In the genomic region with DNA sequence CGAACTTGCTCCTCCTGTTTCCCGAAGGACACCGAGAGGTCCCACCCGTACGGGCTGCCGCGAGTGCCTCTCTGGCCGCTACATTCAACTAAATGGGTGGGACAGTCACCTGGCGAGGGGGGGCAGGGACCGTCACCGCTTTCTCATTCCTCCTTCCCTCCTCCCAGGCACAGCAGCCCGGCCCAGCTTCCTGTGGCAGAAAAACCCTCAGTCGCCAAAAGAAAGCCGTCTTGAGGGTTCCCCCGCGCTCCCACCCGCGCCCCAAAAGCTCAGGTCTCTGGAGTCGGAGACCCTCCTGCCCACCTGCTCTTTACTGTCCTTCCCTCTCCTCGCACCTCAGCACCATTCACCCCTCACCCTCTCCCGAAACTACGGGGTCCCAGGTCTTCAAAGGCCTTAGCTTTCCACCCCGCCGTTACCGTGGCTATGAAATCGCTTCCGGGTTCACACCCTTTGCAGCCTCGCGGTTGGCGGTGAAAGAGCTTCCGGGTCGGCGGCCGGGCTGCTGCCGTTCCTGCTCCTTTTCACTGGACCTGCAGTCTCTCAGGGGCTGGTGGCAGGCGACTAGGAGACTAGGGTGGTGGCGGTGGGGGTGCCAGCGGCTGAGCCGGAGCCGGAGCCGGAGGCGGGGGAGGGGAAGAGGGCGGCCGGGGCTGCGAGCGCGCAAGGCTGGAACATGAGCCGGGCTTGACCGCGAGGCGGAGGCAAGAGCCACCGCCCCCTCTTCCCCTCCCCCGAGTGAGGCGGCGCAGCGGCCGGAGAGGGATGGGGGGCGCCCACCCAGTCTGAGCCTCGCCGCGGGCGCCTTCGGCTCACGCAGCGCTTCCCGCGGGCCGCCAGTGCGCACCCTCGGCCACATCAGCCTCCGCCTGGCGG, we compare ENCODE assay signal across 8 cellular contexts. TPM values are rescaled to one million over a fixed set of nuclear protein-coding genes. Genes with fewer than 3 reads are reported as not detected.
DNase-seq lines count a peak whose midpoint lies in the region; ATAC-seq and TF ChIP-seq lines count a peak whose summit lies in the region.

A gene with protein sequence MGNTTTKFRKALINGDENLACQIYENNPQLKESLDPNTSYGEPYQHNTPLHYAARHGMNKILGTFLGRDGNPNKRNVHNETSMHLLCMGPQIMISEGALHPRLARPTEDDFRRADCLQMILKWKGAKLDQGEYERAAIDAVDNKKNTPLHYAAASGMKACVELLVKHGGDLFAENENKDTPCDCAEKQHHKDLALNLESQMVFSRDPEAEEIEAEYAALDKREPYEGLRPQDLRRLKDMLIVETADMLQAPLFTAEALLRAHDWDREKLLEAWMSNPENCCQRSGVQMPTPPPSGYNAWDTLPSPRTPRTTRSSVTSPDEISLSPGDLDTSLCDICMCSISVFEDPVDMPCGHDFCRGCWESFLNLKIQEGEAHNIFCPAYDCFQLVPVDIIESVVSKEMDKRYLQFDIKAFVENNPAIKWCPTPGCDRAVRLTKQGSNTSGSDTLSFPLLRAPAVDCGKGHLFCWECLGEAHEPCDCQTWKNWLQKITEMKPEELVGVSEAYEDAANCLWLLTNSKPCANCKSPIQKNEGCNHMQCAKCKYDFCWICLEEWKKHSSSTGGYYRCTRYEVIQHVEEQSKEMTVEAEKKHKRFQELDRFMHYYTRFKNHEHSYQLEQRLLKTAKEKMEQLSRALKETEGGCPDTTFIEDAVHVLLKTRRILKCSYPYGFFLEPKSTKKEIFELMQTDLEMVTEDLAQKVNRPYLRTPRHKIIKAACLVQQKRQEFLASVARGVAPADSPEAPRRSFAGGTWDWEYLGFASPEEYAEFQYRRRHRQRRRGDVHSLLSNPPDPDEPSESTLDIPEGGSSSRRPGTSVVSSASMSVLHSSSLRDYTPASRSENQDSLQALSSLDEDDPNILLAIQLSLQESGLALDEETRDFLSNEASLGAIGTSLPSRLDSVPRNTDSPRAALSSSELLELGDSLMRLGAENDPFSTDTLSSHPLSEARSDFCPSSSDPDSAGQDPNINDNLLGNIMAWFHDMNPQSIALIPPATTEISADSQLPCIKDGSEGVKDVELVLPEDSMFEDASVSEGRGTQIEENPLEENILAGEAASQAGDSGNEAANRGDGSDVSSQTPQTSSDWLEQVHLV (plus strand): TSS at position 488 of the 876 bp plus-strand sequence. CDS start 49,005 bp downstream, outside the sequence.
A gene (minus strand): TSS at position 428 of the 876 bp plus-strand sequence. CDS start 3,779 bp downstream, outside the sequence.

- peak; percentile 20 for TF ChIP-seq CTCF in GM12873 (IDR thresholded peaks at IDR 0.05; ENCODE audit: insufficient read depth, low read depth, low read length, missing control alignments)
- no peak for TF ChIP-seq CTCF in upper lobe of right lung (IDR thresholded peaks at IDR 0.05)

- H3K4me3 ChIP-seq in adipocyte (ENCODE audit: low read length): peak within 1 kb of the TSS; percentile 87
- peak within 1 kb of the TSS; percentile 85 for H3K4me3 ChIP-seq in upper lobe of right lung

- ATAC-seq in HG02763 (IDR thresholded peaks at IDR 0.05; ENCODE audit: unreplicated experiment) (peak; percentile 77), upper lobe of right lung (peak; percentile 96)

- H3K4me1 ChIP-seq in adipocyte (ENCODE audit: control insufficient read depth, insufficient read depth, low read length) (peaks cover 26% of the 10 kb centered on the region), upper lobe of right lung (peaks cover 33% of the 10 kb centered on the region)

- H3K36me3 ChIP-seq in adipocyte (ENCODE audit: control insufficient read depth, insufficient read depth, low read length, severe bottlenecking): peaks cover 11% of the 10 kb centered on the region
- peaks cover 12% of the 10 kb centered on the region for H3K36me3 ChIP-seq in upper lobe of right lung

- H3K9me3 ChIP-seq in adipocyte (ENCODE audit: control insufficient read depth, low read length) (no peaks in the 10 kb centered on the region), upper lobe of right lung (no peaks in the 10 kb centered on the region)

- no peaks in the 10 kb centered on the region for H3K27me3 ChIP-seq in adipocyte (replicated peaks; ENCODE audit: control insufficient read depth, insufficient read depth, low read length)
- H3K27me3 ChIP-seq in upper lobe of right lung: no peaks in the 10 kb centered on the region

- intact Hi-C loops in cardiac septum (cut with DNase I): loop anchor here (5.0 to 10.0 kb wide), 3 partner anchors 49 to 589 kb away; a partner anchor contains a TSS
- intact Hi-C loops in posterior cingulate gyrus (cut with DNase I): loop anchor here (5.0 to 10.0 kb wide), 4 partner anchors 113 to 202 kb away; a partner anchor contains a TSS
- intact Hi-C loops in upper lobe of right lung (cut with DNase I): no loop called here

- peak within 1 kb of the TSS; percentile 92 for H3K9ac ChIP-seq in adipocyte (ENCODE audit: low read length)

- DNase-seq in NCI-H1417 treated with DMSO at 0.1 percent for 48 hours (lab: John Stamatoyannopoulos, UW) (peak; percentile 60), SW480 (ENCODE audit: low spot score) (peak; percentile 99), adipocyte (ENCODE audit: low read depth) (peak; percentile 90), cardiac septum (ENCODE audit: low spot score) (peak; percentile 95), posterior cingulate gyrus (peak; percentile 87 to 99 (median 92)), upper lobe of right lung (peak; percentile 95)

- peak within 1 kb of the TSS; percentile 93 for H3K27ac ChIP-seq in upper lobe of right lung

RNA-seq across cellular contexts. Expression of the first gene that starts in this region (rescaled TPM):
- total RNA-seq in cardiac septum: 59.4 TPM
- total RNA-seq in upper lobe of right lung: 50.1 TPM

RNA-seq across cellular contexts. Expression of the second gene that starts in this region (rescaled TPM):
- total RNA-seq in cardiac septum: 29.3 TPM
- total RNA-seq in upper lobe of right lung: 37.7 TPM

Comparison
In these comparisons a context has a peak if more than half of its experiments do, and no peak if none do; other contexts are left out.
1. Peak in every context shown above with its lines: DNase-seq, ATAC-seq, H3K4me3 ChIP-seq and H3K27ac ChIP-seq.